In the genomic region with DNA sequence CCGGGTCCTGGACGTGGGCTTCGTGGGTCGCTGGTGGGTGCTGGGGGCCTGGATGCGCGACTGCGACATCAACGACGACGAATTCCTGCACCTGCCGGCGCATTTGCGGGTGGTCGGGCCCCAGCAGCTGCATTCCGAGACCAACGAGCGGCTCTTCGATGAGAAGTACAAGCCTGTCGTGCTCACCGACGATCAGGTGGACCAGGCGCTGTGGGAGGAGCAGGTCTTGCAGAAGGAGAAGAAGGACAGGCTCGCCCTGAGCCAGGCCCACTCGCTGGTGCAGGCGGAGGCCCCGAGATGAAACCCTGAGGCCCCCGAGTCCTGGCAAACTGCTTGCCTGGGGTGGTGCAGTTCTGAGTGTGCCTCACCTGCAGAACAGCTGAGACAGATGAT, we compare ENCODE assay signal across 8 cellular contexts. TPM values are rescaled to one million over a fixed set of nuclear protein-coding genes. Genes with fewer than 3 reads are reported as not detected.
A peak's percentile ranks its signal among the peaks of the same experiment; 100 is the strongest.
DNase-seq lines count a peak whose midpoint lies in the region; ATAC-seq, FAIRE-seq and TF ChIP-seq lines count a peak whose summit lies in the region.

No MANE protein-coding gene starts in this region.

- DNase-seq in DND-41 (no peak), OCI-LY7 (ENCODE audit: low spot score) (no peak), pancreas (peak in 2 of 6 donors; percentile 55 to 80), SW480 (ENCODE audit: low spot score) (no peak), NCI-H1694 (lab: John Stamatoyannopoulos, UW) (no peak)

- H3K79me2 ChIP-seq in DND-41 (ENCODE audit: insufficient read depth, low read length) (peaks cover 53% of the 10 kb centered on the region), OCI-LY7 (ENCODE audit: insufficient read depth, low read depth, low read length) (peaks cover 27% of the 10 kb centered on the region)

- POLR2A ChIA-PET in OCI-LY7 (lab: Charles Lee) = interaction anchor here (0.7 kb wide), 2 partner anchors 119 to 159 kb away, joined by 3 to 4 read pairs; no protein-coding TSS in a partner anchor

- H3K27me3 ChIP-seq in DND-41 (ENCODE audit: insufficient read depth, low read length, poor library complexity) (no peaks in the 10 kb centered on the region), pancreas (no peaks in the 10 kb centered on the region)

- peaks cover 41% of the 10 kb centered on the region for H3K36me3 ChIP-seq in DND-41 (ENCODE audit: insufficient read depth, low read length)
- H3K36me3 ChIP-seq in OCI-LY7 (ENCODE audit: insufficient read depth, low read length) = peaks cover 15% of the 10 kb centered on the region
- H3K36me3 ChIP-seq in pancreas = peaks cover 0 to 5% (median 0%) of the 10 kb centered on the region in 3 donors

- H3K9ac ChIP-seq in DND-41 (ENCODE audit: low read depth, low read length) = peak overlapping the region; percentile 90

- no peak for FAIRE-seq in pancreas (lab: Jason Lieb, UNC)

- peaks cover 17% of the 10 kb centered on the region for H4K20me1 ChIP-seq in DND-41 (ENCODE audit: insufficient read depth, low read length)
- H4K20me1 ChIP-seq in OCI-LY7 (ENCODE audit: insufficient read depth, low read length) = no peaks in the 10 kb centered on the region

- peak overlapping the region; percentile 90 for H3K4me2 ChIP-seq in DND-41 (ENCODE audit: insufficient read depth, low read length)
- H3K4me2 ChIP-seq in OCI-LY7 (ENCODE audit: low read length) = peak overlapping the region; percentile 91

- H3K4me1 ChIP-seq in DND-41 (ENCODE audit: insufficient read depth, low read length) (peaks cover 30% of the 10 kb centered on the region), OCI-LY7 (ENCODE audit: insufficient read depth, low read length, poor library complexity, severe bottlenecking) (peaks cover 21% of the 10 kb centered on the region), pancreas (peaks cover 0 to 7% (median 0%) of the 10 kb centered on the region in 3 donors)

- H3K9me2 ChIP-seq in OCI-LY7 (ENCODE audit: insufficient read depth, low read length) = no peaks in the 10 kb centered on the region

- H2AFZ ChIP-seq in DND-41 (ENCODE audit: low read depth, low read length) (peak overlapping the region; percentile 66; the same call in 1 of the 2 replicates), OCI-LY7 (ENCODE audit: low read length) (no peak overlapping the region)

- intact Hi-C loops in OCI-LY7 (cut with micrococcal nuclease; ENCODE audit: unreplicated experiment) = no loop called here
- intact Hi-C loops in pancreas (cut with DNase I) = no loop called here

- WGBS in pancreas, 2 donors = 3 to 4% methylated on average over 27 of the region's 27 CpGs

- CTCF ChIA-PET in OCI-LY7 (lab: Charles Lee; ENCODE audit: unreplicated experiment) = no interaction called here

- H3K27ac ChIP-seq in DND-41 (ENCODE audit: low read length) = peak overlapping the region; percentile 74
- H3K27ac ChIP-seq in OCI-LY7 (ENCODE audit: low read depth, low read length, poor library complexity, severe bottlenecking) = peak overlapping the region; percentile 4
- peak overlapping the region; percentile 73 to 80 (median 78) for H3K27ac ChIP-seq in pancreas

- H3K4me3 ChIP-seq in DND-41 (ENCODE audit: low read depth in 1 of 2, low read length in 2 of 2) = peak overlapping the region; percentile 44 to 94; a peak in 3 of 4 replicates
- peak overlapping the region; percentile 82 for H3K4me3 ChIP-seq in OCI-LY7 (ENCODE audit: low read depth, low read length, poor library complexity, severe bottlenecking)
- peak overlapping the region; percentile 98 to 99 (median 98) for H3K4me3 ChIP-seq in pancreas

- TF ChIP-seq CTCF in DND-41 (IDR thresholded peaks at IDR 0.05; ENCODE audit: borderline replicate concordance, extremely low read depth, low read length, poor library complexity, severe bottlenecking) (no peak), OCI-LY7 (conservative IDR thresholded peaks at IDR 0.05; ENCODE audit: low read length) (no peak), pancreas (IDR thresholded peaks at IDR 0.05) (no peak)

- ATAC-seq in DND-41 (ENCODE audit: insufficient read depth, low read depth) = no peak
- ATAC-seq in esophagus mucosa = peak; percentile 22
- no peak for ATAC-seq in pancreas
- no peak for ATAC-seq in HG02981 (IDR thresholded peaks at IDR 0.05; ENCODE audit: unreplicated experiment)
- no peak for ATAC-seq in GM18520 (IDR thresholded peaks at IDR 0.05; ENCODE audit: unreplicated experiment)

- no TSS peak for BruUV-seq in OCI-LY7 (replicated peaks; lab: Mats Ljungman, UMichigan)

- H3K9me3 ChIP-seq in DND-41 (ENCODE audit: insufficient read depth, low read length, severe bottlenecking) (no peaks in the 10 kb centered on the region), OCI-LY7 (ENCODE audit: low read length) (no peaks in the 10 kb centered on the region), pancreas (no peaks in the 10 kb centered on the region)

RNA-seq across cellular contexts. Expression of a gene that starts 0.8 kb away (rescaled TPM):
- 24.1 and 28.3 TPM in 2 replicates for total RNA-seq in OCI-LY7 (2014; rRNA removed; shearing (Covaris generic))
- total RNA-seq in OCI-LY7 (2022) (26.2 and 27.3 TPM in 2 replicates), esophagus mucosa (14.3 TPM), pancreas (10 to 100 TPM in 5 of 6 donors, 1 to 10 TPM in 1; 7.9 to 11.6 (median 10.3) TPM)
- polyA plus RNA-seq in pancreas = 1 to 10 TPM; 7.8 to 9.8 TPM

RNA-seq across cellular contexts. Expression of a gene that starts 1.0 kb away (rescaled TPM):
- total RNA-seq in OCI-LY7 (2014; rRNA removed; shearing (Covaris generic)) = 26.7 and 31.8 TPM in 2 replicates
- total RNA-seq in OCI-LY7 (2022) (27.5 and 31.5 TPM in 2 replicates), esophagus mucosa (43.1 TPM), pancreas (10 to 100 TPM; 41.4 to 67.9 (median 47.3) TPM)
- polyA plus RNA-seq in pancreas = 10 to 100 TPM; 58.0 to 66.0 TPM

RNA-seq across cellular contexts. Expression of a gene that starts 31.4 kb away (rescaled TPM):
- 360 and 409 TPM in 2 replicates for total RNA-seq in OCI-LY7 (2014; rRNA removed; shearing (Covaris generic))
- total RNA-seq in OCI-LY7 (2022) = 554 and 581 TPM in 2 replicates
- total RNA-seq in esophagus mucosa = 93.2 TPM
- total RNA-seq in pancreas = 10 to 100 TPM; 28.7 to 53.0 (median 38.1) TPM
- 10 to 100 TPM; 69.4 to 77.8 TPM for polyA plus RNA-seq in pancreas

RNA-seq across cellular contexts. Expression of a gene that starts 58.0 kb away (rescaled TPM):
- 35.1 and 41.2 TPM in 2 replicates for total RNA-seq in OCI-LY7 (2014; rRNA removed; shearing (Covaris generic))
- 107 and 108 TPM in 2 replicates for total RNA-seq in OCI-LY7 (2022)
- 40.3 TPM for total RNA-seq in esophagus mucosa
- 10 to 100 TPM; 13.0 to 24.7 (median 16.0) TPM for total RNA-seq in pancreas
- polyA plus RNA-seq in pancreas = 10 to 100 TPM; 16.6 to 21.1 TPM

Comparison
In these comparisons a context has a peak if more than half of its experiments do, and no peak if none do; other contexts are left out.
1. H3K27ac ChIP-seq: peak in every context shown above with its lines; median percentile 78 in pancreas; 74 in DND-41; 4 in OCI-LY7.